In the genomic region with DNA sequence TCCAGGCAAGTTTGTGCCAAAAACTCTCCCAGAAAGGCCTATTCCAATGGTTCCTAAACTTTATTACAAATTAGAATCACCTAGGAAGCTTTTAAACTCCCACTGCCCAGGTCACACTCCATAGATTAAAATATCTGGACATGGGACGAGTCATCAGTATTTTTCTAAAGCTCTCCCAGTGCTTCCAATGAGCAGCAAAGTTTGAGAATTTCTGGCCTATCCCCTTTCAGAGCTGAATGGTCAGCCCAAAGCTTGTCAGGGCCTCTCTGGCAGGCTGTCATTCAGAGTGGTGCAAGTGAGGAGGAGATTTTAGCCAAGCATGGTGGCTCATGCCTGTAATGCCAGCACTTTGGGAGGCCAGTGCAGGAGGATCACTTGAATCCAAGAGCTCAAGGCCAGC, we compare ENCODE assay signal across 34 cellular contexts. TPM values are rescaled to one million over a fixed set of nuclear protein-coding genes. Genes with fewer than 3 reads are reported as not detected.
DNase-seq lines count a peak whose midpoint lies in the region; ATAC-seq, FAIRE-seq and TF ChIP-seq lines count a peak whose summit lies in the region.
"Had no signal": no experiment of that assay in that cellular context is flagged by ENCODE, and none has a peak within 500 bp of the region (broad histone marks: within the 10 kb centered on the region; RNA-seq: fewer than 3 reads in every experiment).

No MANE protein-coding gene starts in this region.

- no peaks in the 10 kb centered on the region for H3K79me2 ChIP-seq in astrocyte (ENCODE audit: insufficient read depth, low read length)

- H3K27me3 ChIP-seq in heart right ventricle, result peaks cover 0 to 18% (median 10%) of the 10 kb centered on the region in 7 donors
- H3K27me3 ChIP-seq in astrocyte (ENCODE audit: insufficient read depth, low read length), result peaks cover 10% of the 10 kb centered on the region
- no peaks in the 10 kb centered on the region for H3K27me3 ChIP-seq in lower lobe of right lung (ENCODE audit: low read depth)
- no peaks in the 10 kb centered on the region for H3K27me3 ChIP-seq in subcutaneous abdominal adipose tissue (ENCODE audit: control insufficient read depth in 5 of 5, insufficient read depth in 4 of 5, low read length in 5 of 5)
- H3K27me3 ChIP-seq: right lobe of liver had no signal

- H3K27ac Mint-ChIP-seq in astrocyte (ENCODE audit: unreplicated experiment), result peak overlapping the region; percentile 79
- H3K27ac Mint-ChIP-seq: activated CD4-positive, alpha-beta memory T cell treated with anti-CD3 and anti-CD28 coated beads for 36 hours; nephron progenitor cell; stimulated activated naive CD8-positive, alpha-beta T cell treated with anti-CD3 and anti-CD28 coated beads, Interleukin-15, amount 100 ng/mL, for 72 hours; T-helper 1 cell treated with Interleukin-12 subunit alpha and Interleukin-12 subunit beta and Interleukin-4 antibody, amounts not matched to agents 30 μg/mL and 1 μg/mL, for 36 hours had no signal

- peaks cover 0 to 42% (median 0%) of the 10 kb centered on the region in 9 donors for H3K36me3 ChIP-seq in heart right ventricle
- no peaks in the 10 kb centered on the region for H3K36me3 ChIP-seq in astrocyte (ENCODE audit: insufficient read depth, low read length)
- no peaks in the 10 kb centered on the region for H3K36me3 ChIP-seq in lower lobe of right lung
- peaks cover 0 to 21% (median 13%) of the 10 kb centered on the region in 5 donors for H3K36me3 ChIP-seq in subcutaneous abdominal adipose tissue (ENCODE audit: control insufficient read depth in 5 of 5, insufficient read depth in 5 of 5, low read length in 5 of 5)
- H3K36me3 ChIP-seq: right lobe of liver had no signal

- H3K9ac ChIP-seq in astrocyte (ENCODE audit: low read length) (no peak overlapping the region), subcutaneous abdominal adipose tissue (ENCODE audit: low read length in 5 of 5) (no peak overlapping the region)

- no peak for TF ChIP-seq CTCF in heart right ventricle (IDR thresholded peaks at IDR 0.05)
- no peak for TF ChIP-seq CTCF in astrocyte (IDR thresholded peaks at IDR 0.05; ENCODE audit: insufficient read depth, low read depth, low read length)
- TF ChIP-seq CTCF in lower lobe of right lung (IDR thresholded peaks at IDR 0.05), result no peak

- no peaks in the 10 kb centered on the region for H3K9me3 ChIP-seq in heart right ventricle
- no peaks in the 10 kb centered on the region for H3K9me3 ChIP-seq in astrocyte (ENCODE audit: insufficient read depth, low read depth, low read length)
- H3K9me3 ChIP-seq in lower lobe of right lung, result no peaks in the 10 kb centered on the region
- H3K9me3 ChIP-seq in subcutaneous abdominal adipose tissue (ENCODE audit: control insufficient read depth in 5 of 5, low read length in 5 of 5), result no peaks in the 10 kb centered on the region
- H3K9me3 ChIP-seq: mucosa of descending colon, right lobe of liver, spleen had no signal

- H2AFZ ChIP-seq in astrocyte (ENCODE audit: low read depth, low read length), result no peak overlapping the region
- H2AFZ ChIP-seq: PC-9 had no signal

- DNase-seq in heart right ventricle (no peak), Right ventricle myocardium inferior (ENCODE audit: missing footprints) (no peak), astrocyte (ENCODE audit: low read depth) (no peak), lower lobe of right lung (no peak), HCEC 1CT (no peak)
- DNase-seq: activated CD4-positive, alpha-beta memory T cell treated with anti-CD3 and anti-CD28 coated beads for 36 hours; activated naive CD4-positive, alpha-beta T cell treated with Interleukin-2 at 50 U/mL for 16 hours; AML-193; CD4-positive, CD25-positive, alpha-beta regulatory T cell; effector CD4-positive, alpha-beta T cell; EL; MM.1S; mucosa of descending colon; NCI-H1105 treated with DMSO at 0.1 percent for 48 hours; NCI-H2029 treated with DMSO at 0.1 percent for 48 hours; NCI-H2227 treated with DMSO at 0.1 percent for 48 hours; NCI-H526 treated with DMSO at 0.1 percent for 48 hours; nephron progenitor cell; PC-9; right lobe of liver; Right ventricle myocardium superior; stimulated activated CD4-positive, alpha-beta T cell treated with anti-CD3 and anti-CD28 coated beads, Interleukin-2, amount 100 ng/mL, for 24 hours; stimulated activated naive CD8-positive, alpha-beta T cell treated with anti-CD3 and anti-CD28 coated beads, Interleukin-15, amount 100 ng/mL, for 72 hours had no signal

- no peak overlapping the region for H3K4me2 ChIP-seq in astrocyte (ENCODE audit: low read length)
- H3K4me2 ChIP-seq: PC-9 had no signal

- H3K4me3 Mint-ChIP-seq in astrocyte (ENCODE audit: unreplicated experiment), result no peak overlapping the region
- H3K4me3 Mint-ChIP-seq: activated CD4-positive, alpha-beta memory T cell treated with anti-CD3 and anti-CD28 coated beads for 36 hours; nephron progenitor cell; stimulated activated naive CD8-positive, alpha-beta T cell treated with anti-CD3 and anti-CD28 coated beads, Interleukin-15, amount 100 ng/mL, for 72 hours; T-helper 1 cell treated with Interleukin-12 subunit alpha and Interleukin-12 subunit beta and Interleukin-4 antibody, amounts not matched to agents 30 μg/mL and 1 μg/mL, for 36 hours had no signal

- H3K27me3 Mint-ChIP-seq in astrocyte (ENCODE audit: low read depth, unreplicated experiment), result peaks cover 33% of the 10 kb centered on the region

- H3K4me1 Mint-ChIP-seq in astrocyte (ENCODE audit: low read depth, unreplicated experiment), result no peaks in the 10 kb centered on the region

- ATAC-seq in heart right ventricle, result no peak
- ATAC-seq in Right ventricle myocardium inferior, result no peak
- ATAC-seq in lower lobe of right lung, result no peak
- ATAC-seq in GM19328 (IDR thresholded peaks at IDR 0.05; ENCODE audit: unreplicated experiment), result no peak
- no peak for ATAC-seq in HG02970 (IDR thresholded peaks at IDR 0.05; ENCODE audit: low FRiP score, unreplicated experiment)
- ATAC-seq: activated CD4-positive, CD25-positive, alpha-beta regulatory T cell treated with anti-CD3 and anti-CD28 coated beads, Interleukin-2, amount 50 U/mL, for 24 hours; mucosa of descending colon; right lobe of liver; SK-N-SH treated with all-trans-retinoic acid at 6 μM for 48 hours; stimulated activated naive CD8-positive, alpha-beta T cell treated with anti-CD3 and anti-CD28 coated beads, Interleukin-15, amount 100 ng/mL, for 72 hours had no signal

- peak overlapping the region in 6 of 10 donors; percentile 0 to 73 (median 56) for H3K27ac ChIP-seq in heart right ventricle
- H3K27ac ChIP-seq in astrocyte (ENCODE audit: low read depth, low read length), result no peak overlapping the region
- H3K27ac ChIP-seq in lower lobe of right lung, result no peak overlapping the region
- peak overlapping the region; percentile 60 for H3K27ac ChIP-seq in subcutaneous abdominal adipose tissue (ENCODE audit: low read depth, low read length)
- H3K27ac ChIP-seq: PC-9, right lobe of liver had no signal

- no peaks in the 10 kb centered on the region for H4K20me1 ChIP-seq in astrocyte (ENCODE audit: insufficient read depth, low read length)

- H3K4me1 ChIP-seq in heart right ventricle (peaks cover 14 to 86% (median 60%) of the 10 kb centered on the region in 9 donors), astrocyte (ENCODE audit: insufficient read depth, low read length) (no peaks in the 10 kb centered on the region), lower lobe of right lung (peaks cover 68% of the 10 kb centered on the region), subcutaneous abdominal adipose tissue (ENCODE audit: control insufficient read depth in 5 of 5, insufficient read depth in 5 of 5, low read length in 5 of 5) (peaks cover 6 to 91% (median 46%) of the 10 kb centered on the region in 5 donors)

- peaks cover 3% of the 10 kb centered on the region for H3K36me3 Mint-ChIP-seq in astrocyte (ENCODE audit: low read depth, unreplicated experiment)
- H3K36me3 Mint-ChIP-seq: activated CD4-positive, alpha-beta memory T cell treated with anti-CD3 and anti-CD28 coated beads for 36 hours; CD4-positive, CD25-positive, alpha-beta regulatory T cell had no signal

- intact Hi-C loops in heart right ventricle (cut with DNase I), result loop anchor here in 1 of 10 donors (10.0 kb wide), 1 partner anchor 270 kb away; the partner anchor contains the start of gene XAF1
- intact Hi-C loops in Right ventricle myocardium inferior (cut with DNase I), result no loop called here
- intact Hi-C loops in lower lobe of right lung (cut with DNase I), result no loop called here

- no peak for FAIRE-seq in astrocyte (lab: Jason Lieb, UNC)
- FAIRE-seq: A204.1, colon, H54 had no signal

- H3K9me3 Mint-ChIP-seq in astrocyte (ENCODE audit: unreplicated experiment), result peaks cover 2% of the 10 kb centered on the region
- H3K9me3 Mint-ChIP-seq: activated CD4-positive, alpha-beta memory T cell treated with anti-CD3 and anti-CD28 coated beads for 36 hours; nephron progenitor cell; T-helper 1 cell treated with Interleukin-12 subunit alpha and Interleukin-12 subunit beta and Interleukin-4 antibody, amounts not matched to agents 30 μg/mL and 1 μg/mL, for 36 hours had no signal

- 69 to 74% methylated on average over 1 of the region's 1 CpG for WGBS in heart right ventricle, 2 donors

- H3K4me3 ChIP-seq in heart right ventricle, result peak overlapping the region in 7 of 10 donors; percentile 1 to 68 (median 60)
- H3K4me3 ChIP-seq in astrocyte (ENCODE audit: insufficient read depth, low read depth, low read length), result no peak overlapping the region
- H3K4me3 ChIP-seq in lower lobe of right lung, result peak overlapping the region; percentile 59
- peak overlapping the region in 3 of 5 donors; percentile 30 to 61 (median 50) for H3K4me3 ChIP-seq in subcutaneous abdominal adipose tissue (ENCODE audit: low read depth in 1 of 5, low read length in 5 of 5)
- H3K4me3 ChIP-seq: mucosa of descending colon, PC-9, right lobe of liver had no signal

RNA-seq across cellular contexts. Expression of gene BCL6B, which starts 2.4 kb away (rescaled TPM):
- total RNA-seq in heart right ventricle (10 to 100 TPM in 8 of 10 donors, 1 to 10 TPM in 2; 9.6 to 35.4 (median 18.3) TPM), Right ventricle myocardium inferior (14.0 TPM), astrocyte (not detected in 2 replicates), lower lobe of right lung (13.4 TPM)
- 1 to 10 TPM; 9.5 to 9.7 TPM for polyA plus RNA-seq in heart right ventricle
- total RNA-seq: bronchial epithelial cell had no signal
- polyA plus RNA-seq: CD4-positive, CD25-positive, alpha-beta regulatory T cell had no signal

RNA-seq across cellular contexts. Expression of gene SLC16A13, which starts 10.6 kb away (rescaled TPM):
- total RNA-seq in heart right ventricle (1 to 10 TPM in 9 of 10 donors, under 1 TPM in 1; 0.70 to 2.1 (median 1.5) TPM), Right ventricle myocardium inferior (1.8 TPM), astrocyte (6.6 and 6.7 TPM in 2 replicates), lower lobe of right lung (9.9 TPM)
- 1 to 10 TPM; 1.1 to 2.0 TPM for polyA plus RNA-seq in heart right ventricle

RNA-seq across cellular contexts. Expression of gene RNASEK, which starts 12.8 kb away (rescaled TPM):
- total RNA-seq in heart right ventricle, result 100 to 1,000 TPM; 144 to 241 (median 160) TPM
- 100 to 1,000 TPM; 220 to 429 TPM for polyA plus RNA-seq in heart right ventricle
- total RNA-seq in Right ventricle myocardium inferior, result 177 TPM
- total RNA-seq in astrocyte, result 245 and 259 TPM in 2 replicates
- 300 TPM for total RNA-seq in lower lobe of right lung

RNA-seq across cellular contexts. Expression of gene SLC16A11, which starts 18.7 kb away (rescaled TPM):
- total RNA-seq in heart right ventricle, result 1 to 10 TPM in 1 of 10 donors, under 1 TPM in 9; 0.19 to 1.1 (median 0.48) TPM
- polyA plus RNA-seq in heart right ventricle, result 1 to 10 TPM in 1 of 2 donors, under 1 TPM in 1; 0.78 to 2.1 TPM
- 0.78 TPM for total RNA-seq in Right ventricle myocardium inferior
- not detected in 2 replicates for total RNA-seq in astrocyte
- total RNA-seq in lower lobe of right lung, result 7.7 TPM
- total RNA-seq: bronchial epithelial cell, PC-9 had no signal

RNA-seq across cellular contexts. Expression of gene ALOX12, which starts 29.4 kb away (rescaled TPM):
- total RNA-seq in heart right ventricle (under 1 TPM in 1 of 10 donors, not detected in 9; 0.11 TPM), Right ventricle myocardium inferior (0.11 TPM), astrocyte (not detected in 2 replicates), lower lobe of right lung (0.86 TPM)
- polyA plus RNA-seq in heart right ventricle, result under 1 TPM in 1 of 2 donors, not detected in 1; 0.04 TPM
- total RNA-seq: activated CD4-positive, alpha-beta memory T cell treated with anti-CD3 and anti-CD28 coated beads for 36 hours; PC-9; Right ventricle myocardium superior had no signal

Comparison
In these comparisons a context has a peak if more than half of its experiments do, and no peak if none do; other contexts are left out.
1. H3K27ac ChIP-seq: peak in heart right ventricle (6 of 10) and subcutaneous abdominal adipose tissue (single experiment); none in astrocyte (single experiment) and lower lobe of right lung (single experiment).
2. RNA of gene BCL6B, which starts 2.4 kb away (total RNA-seq): 9.6 to 35.4 TPM in heart right ventricle, 14.0 TPM in Right ventricle myocardium inferior (single experiment) and 13.4 TPM in lower lobe of right lung (single experiment); not detected in astrocyte; every median in the first group is over 10 times any median in the second.